29 cellular contexts compared by ENCODE assay signal in genomic region chr5:76836181-76836580, GRCh38. TPM values are rescaled to one million over a fixed set of nuclear protein-coding genes. Genes with fewer than 3 reads are reported as not detected.
A peak's percentile ranks its signal among the peaks of the same experiment; 100 is the strongest.
DNase-seq lines count a peak whose midpoint lies in the region; ATAC-seq, FAIRE-seq and TF ChIP-seq lines count a peak whose summit lies in the region.
"Had no signal": no experiment of that assay in that cellular context is flagged by ENCODE, and none has a peak within 500 bp of the region (broad histone marks: within the 10 kb centered on the region; RNA-seq: fewer than 3 reads in every experiment).

No MANE protein-coding gene starts in this region.

- H3K4me3 Mint-ChIP-seq in MCF 10A (ENCODE audit: unreplicated experiment) (no peak overlapping the region), astrocyte (ENCODE audit: unreplicated experiment) (no peak overlapping the region)
- H3K4me3 Mint-ChIP-seq: activated CD4-positive, alpha-beta T cell treated with anti-CD3 and anti-CD28 coated beads, Interleukin-2, amount 10 ng/mL, durations not matched to agents 7 days and 5 days; CD8-positive, alpha-beta memory T cell; central memory CD8-positive, alpha-beta T cell had no signal

- H3K27me3 ChIP-seq in breast epithelium (no peaks in the 10 kb centered on the region), astrocyte (ENCODE audit: insufficient read depth, low read length) (no peaks in the 10 kb centered on the region), ascending aorta (no peaks in the 10 kb centered on the region)
- H3K27me3 ChIP-seq: adrenal gland, stomach, transverse colon had no signal

- H3K27me3 Mint-ChIP-seq in MCF 10A (ENCODE audit: insufficient read depth, unreplicated experiment) (no peaks in the 10 kb centered on the region), astrocyte (ENCODE audit: low read depth, unreplicated experiment) (no peaks in the 10 kb centered on the region)
- H3K27me3 Mint-ChIP-seq: central memory CD8-positive, alpha-beta T cell had no signal

- no peak for ATAC-seq in GM21423 (IDR thresholded peaks at IDR 0.05; ENCODE audit: unreplicated experiment)
- ATAC-seq: lower lobe of right lung had no signal

- H3K9me3 Mint-ChIP-seq in MCF 10A (ENCODE audit: unreplicated experiment) (no peaks in the 10 kb centered on the region), astrocyte (ENCODE audit: unreplicated experiment) (no peaks in the 10 kb centered on the region)
- H3K9me3 Mint-ChIP-seq: activated CD4-positive, alpha-beta T cell treated with anti-CD3 and anti-CD28 coated beads, Interleukin-2, amount 10 ng/mL, durations not matched to agents 7 days and 5 days; CD8-positive, alpha-beta memory T cell; central memory CD8-positive, alpha-beta T cell had no signal

- TF ChIP-seq POLR2A in breast epithelium (IDR thresholded peaks at IDR 0.05), result no peak

- no peak overlapping the region for H3K9ac ChIP-seq in astrocyte (ENCODE audit: low read length)

- H3K9me3 ChIP-seq in breast epithelium (no peaks in the 10 kb centered on the region), astrocyte (ENCODE audit: insufficient read depth, low read depth, low read length) (no peaks in the 10 kb centered on the region), ascending aorta (no peaks in the 10 kb centered on the region)
- H3K9me3 ChIP-seq: adrenal gland, lower lobe of right lung, stomach, transverse colon had no signal

- DNase-seq in MCF 10A (ENCODE audit: unreplicated experiment) (peak; percentile 22), breast epithelium (ENCODE audit: low spot score in 2 of 2) (no peak), astrocyte (ENCODE audit: low read depth) (no peak), fibroblast of mammary gland (ENCODE audit: low read depth) (peak; percentile 43), DMS114 treated with DMSO at 0.1 percent for 48 hours (lab: John Stamatoyannopoulos, UW; ENCODE audit: unreplicated experiment) (no peak), NCI-H1092 treated with DMSO at 0.1 percent for 48 hours (lab: John Stamatoyannopoulos, UW) (no peak), ascending aorta (ENCODE audit: low spot score in 2 of 2) (no peak)
- DNase-seq: activated CD4-positive, alpha-beta T cell treated with anti-CD3 and anti-CD28 coated beads, Interleukin-2, amount 10 ng/mL, durations not matched to agents 7 days and 5 days; activated naive CD4-positive, alpha-beta T cell; activated T-cell treated with anti-CD3 and anti-CD28 coated beads, Interleukin-2, amount 50 U/mL, for 48 hours; CD8-positive, alpha-beta memory T cell; GOT3; KG1; lower lobe of right lung; NCI-H1694; NCI-H2171; NCI-H524 treated with DMSO at 0.1 percent for 48 hours; RPMI8226; stomach; transverse colon; WERI-Rb-1 had no signal

- H3K4me3 ChIP-seq in breast epithelium (no peak overlapping the region), astrocyte (ENCODE audit: insufficient read depth, low read depth, low read length) (no peak overlapping the region), fibroblast of mammary gland (ENCODE audit: control insufficient read depth, low read depth, low read length) (no peak overlapping the region), ascending aorta (no peak overlapping the region)
- H3K4me3 ChIP-seq: adrenal gland, lower lobe of right lung, stomach, transverse colon had no signal

- peaks cover 19% of the 10 kb centered on the region for H3K79me2 ChIP-seq in astrocyte (ENCODE audit: insufficient read depth, low read length)

- TF ChIP-seq CTCF in MCF 10A (IDR thresholded peaks at IDR 0.05; ENCODE audit: unreplicated experiment), result peak; percentile 8
- no peak for TF ChIP-seq CTCF in breast epithelium (IDR thresholded peaks at IDR 0.05)
- TF ChIP-seq CTCF in astrocyte (IDR thresholded peaks at IDR 0.05; ENCODE audit: insufficient read depth, low read depth, low read length), result peak; percentile 20
- peak; percentile 28 for TF ChIP-seq CTCF in fibroblast of mammary gland (conservative IDR thresholded peaks at IDR 0.05; ENCODE audit: control insufficient read depth, insufficient read depth, low read depth, low read length)
- TF ChIP-seq CTCF in ascending aorta (IDR thresholded peaks at IDR 0.05), result no peak

- CTCF ChIA-PET in MCF 10A (lab: Yijun Ruan, JAX), result interaction anchor here (0.6 kb wide), 1 partner anchor 1538 kb away, joined by 3 read pairs; no protein-coding TSS in a partner anchor

- peak; percentile 32 for FAIRE-seq in astrocyte (lab: Jason Lieb, UNC)

- intact Hi-C loops in MCF 10A (cut with micrococcal nuclease), result no loop called here
- intact Hi-C loops in breast epithelium (cut with DNase I; ENCODE audit: low total_unique reads), result no loop called here
- intact Hi-C loops in ascending aorta (cut with DNase I), result no loop called here

- H3K27ac Mint-ChIP-seq in MCF 10A (ENCODE audit: low read depth, unreplicated experiment), result no peak overlapping the region
- H3K27ac Mint-ChIP-seq in astrocyte (ENCODE audit: unreplicated experiment), result no peak overlapping the region
- H3K27ac Mint-ChIP-seq: activated CD4-positive, alpha-beta T cell treated with anti-CD3 and anti-CD28 coated beads, Interleukin-2, amount 10 ng/mL, durations not matched to agents 7 days and 5 days had no signal

- H3K36me3 Mint-ChIP-seq in MCF 10A (ENCODE audit: insufficient read depth, unreplicated experiment) (peaks cover 53% of the 10 kb centered on the region), astrocyte (ENCODE audit: low read depth, unreplicated experiment) (peaks cover 17% of the 10 kb centered on the region)

- no TSS peak for BruUV-seq in MCF 10A (replicated peaks; lab: Mats Ljungman, UMichigan)

- H3K27ac ChIP-seq in breast epithelium, result no peak overlapping the region
- peak overlapping the region; percentile 34 for H3K27ac ChIP-seq in astrocyte (ENCODE audit: low read depth, low read length)
- H3K27ac ChIP-seq in ascending aorta, result no peak overlapping the region
- H3K27ac ChIP-seq: 22Rv1, adrenal gland, lower lobe of right lung, stomach, WERI-Rb-1 had no signal

- H2AFZ ChIP-seq in astrocyte (ENCODE audit: low read depth, low read length), result no peak overlapping the region

- POLR2A ChIA-PET in MCF 10A (lab: Yijun Ruan, JAX), result no interaction called here

- H4K20me1 ChIP-seq in astrocyte (ENCODE audit: insufficient read depth, low read length), result no peaks in the 10 kb centered on the region

- H3K36me3 ChIP-seq in breast epithelium, result no peaks in the 10 kb centered on the region
- H3K36me3 ChIP-seq in astrocyte (ENCODE audit: insufficient read depth, low read length), result peaks cover 12% of the 10 kb centered on the region
- H3K36me3 ChIP-seq in ascending aorta, result no peaks in the 10 kb centered on the region
- H3K36me3 ChIP-seq: adrenal gland had no signal

- peak overlapping the region; percentile 48 for H3K4me2 ChIP-seq in astrocyte (ENCODE audit: low read length)

- H3K4me1 ChIP-seq in breast epithelium (no peaks in the 10 kb centered on the region), astrocyte (ENCODE audit: insufficient read depth, low read length) (peaks cover 34% of the 10 kb centered on the region), ascending aorta (no peaks in the 10 kb centered on the region)
- H3K4me1 ChIP-seq: lower lobe of right lung had no signal

- H3K4me1 Mint-ChIP-seq in MCF 10A (ENCODE audit: insufficient read depth, unreplicated experiment) (peaks cover 7% of the 10 kb centered on the region), astrocyte (ENCODE audit: low read depth, unreplicated experiment) (peaks cover 34% of the 10 kb centered on the region)
- H3K4me1 Mint-ChIP-seq: activated CD4-positive, alpha-beta T cell treated with anti-CD3 and anti-CD28 coated beads, Interleukin-2, amount 10 ng/mL, durations not matched to agents 7 days and 5 days; CD8-positive, alpha-beta memory T cell; central memory CD8-positive, alpha-beta T cell had no signal

RNA-seq across cellular contexts. Expression of gene S100Z, which starts 13.6 kb away (rescaled TPM):
- total RNA-seq in MCF 10A (2022), result not detected in 2 replicates
- 1 to 10 TPM in 1 of 3 donors, under 1 TPM in 1, not detected in 1; 0.33 to 1.0 TPM for total RNA-seq in breast epithelium
- total RNA-seq in astrocyte, result not detected in 2 replicates
- not detected for total RNA-seq in ascending aorta
- total RNA-seq: glomerular endothelial cell, HT1080, kidney epithelial cell, pulmonary artery endothelial cell had no signal

RNA-seq across cellular contexts. Expression of gene F2RL1, which starts 17.4 kb away (rescaled TPM):
- total RNA-seq in MCF 10A (2022), result 30.7 and 34.9 TPM in 2 replicates
- total RNA-seq in breast epithelium, result 10 to 100 TPM in 1 of 3 donors, 1 to 10 TPM in 1, under 1 TPM in 1; 0.64 to 13.8 (median 5.6) TPM
- total RNA-seq in astrocyte, result 140 and 164 TPM in 2 replicates
- 0.53 TPM for total RNA-seq in ascending aorta

Comparison
In these comparisons a context has a peak if more than half of its experiments do, and no peak if none do; other contexts are left out.
1. DNase-seq: peak in MCF 10A (single experiment) and fibroblast of mammary gland (single experiment); none in breast epithelium (0 of 2), astrocyte (single experiment), DMS114 treated with DMSO at 0.1 percent for 48 hours (single experiment), NCI-H1092 treated with DMSO at 0.1 percent for 48 hours (single experiment) and ascending aorta (0 of 2).
2. CTCF ChIP-seq: peak in MCF 10A (single experiment), astrocyte (single experiment) and fibroblast of mammary gland (single experiment); none in breast epithelium (0 of 3) and ascending aorta (0 of 3).